ENCODE assay signal across 14 cellular contexts in the genomic region with DNA sequence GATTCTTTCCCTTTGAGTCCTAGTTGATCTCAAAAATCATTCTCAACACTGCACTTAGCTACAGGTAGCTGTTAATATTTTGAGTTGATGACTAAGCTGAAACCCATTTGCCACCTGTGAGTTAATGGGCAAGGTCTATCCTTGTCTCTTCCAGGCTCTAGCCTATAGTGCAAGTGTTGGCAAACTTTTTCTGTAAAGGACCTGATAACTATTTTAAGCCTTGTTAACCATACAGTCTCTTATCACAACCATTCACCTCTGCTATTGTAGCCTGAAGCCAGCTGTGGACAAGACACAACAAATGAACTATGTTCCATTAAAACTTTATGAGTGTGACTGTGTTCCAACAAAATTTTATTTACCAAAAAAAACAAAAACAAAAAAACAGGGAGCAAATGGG. TPM values are rescaled to one million over a fixed set of nuclear protein-coding genes. Genes with fewer than 3 reads are reported as not detected.
DNase-seq lines count a peak whose midpoint lies in the region; ATAC-seq, FAIRE-seq and TF ChIP-seq lines count a peak whose summit lies in the region.
"Had no signal": no experiment of that assay in that cellular context is flagged by ENCODE, and none has a peak within 500 bp of the region (broad histone marks: within the 10 kb centered on the region; RNA-seq: fewer than 3 reads in every experiment).

No MANE protein-coding gene starts in this region.

- no peak for ATAC-seq in activated CD4-positive, alpha-beta T cell treated with anti-CD3 and anti-CD28 coated beads for 36 hours
- peak; percentile 57; the same call in 1 of the 2 replicates for ATAC-seq in Panc1
- peak; percentile 71 to 90 (median 82) for ATAC-seq in heart left ventricle

- H3K4me1 Mint-ChIP-seq in activated CD4-positive, alpha-beta T cell treated with anti-CD3 and anti-CD28 coated beads for 36 hours, result peaks cover 76% of the 10 kb centered on the region

- peaks cover 15% of the 10 kb centered on the region for H3K9me3 Mint-ChIP-seq in activated CD4-positive, alpha-beta T cell treated with anti-CD3 and anti-CD28 coated beads for 36 hours (ENCODE audit: low read depth)
- H3K9me3 Mint-ChIP-seq: dendritic cell treated with granulocyte-macrophage colony-stimulating factor and Interleukin-4, amounts not matched to agents 40 ng/mL and 50 ng/mL, for 4 days had no signal

- POLR2A ChIA-PET in activated CD4-positive, alpha-beta T cell treated with anti-CD3 and anti-CD28 coated beads for 36 hours (lab: Charles Lee), result interaction anchor here (0.6 to 0.7 kb wide), 2 partner anchors 11 to 43 kb away, joined by 3 to 4 read pairs; no protein-coding TSS in a partner anchor
- POLR2A ChIA-PET in Panc1 (lab: Charles Lee), result interaction anchor here (0.6 kb wide), 1 partner anchor 11 kb away, joined by 4 read pairs; no protein-coding TSS in a partner anchor

- TF ChIP-seq CTCF in Panc1 (IDR thresholded peaks at IDR 0.05), result no peak
- no peak for TF ChIP-seq CTCF in heart left ventricle (IDR thresholded peaks at IDR 0.05)

- H3K27ac Mint-ChIP-seq in activated CD4-positive, alpha-beta T cell treated with anti-CD3 and anti-CD28 coated beads for 36 hours, result peak overlapping the region; percentile 78
- H3K27ac Mint-ChIP-seq: dendritic cell treated with granulocyte-macrophage colony-stimulating factor and Interleukin-4, amounts not matched to agents 40 ng/mL and 50 ng/mL, for 4 days had no signal

- no peaks in the 10 kb centered on the region for H3K27me3 Mint-ChIP-seq in activated CD4-positive, alpha-beta T cell treated with anti-CD3 and anti-CD28 coated beads for 36 hours
- H3K27me3 Mint-ChIP-seq: dendritic cell treated with granulocyte-macrophage colony-stimulating factor and Interleukin-4, amounts not matched to agents 40 ng/mL and 50 ng/mL, for 4 days had no signal

- intact Hi-C loops in activated CD4-positive, alpha-beta T cell treated with anti-CD3 and anti-CD28 coated beads for 36 hours (cut with DNase I, micrococcal nuclease), result no loop called here
- intact Hi-C loops in Panc1 (cut with micrococcal nuclease; ENCODE audit: unreplicated experiment), result no loop called here
- intact Hi-C loops in heart left ventricle (cut with DNase I), result no loop called here

- no peak for DNase-seq in activated CD4-positive, alpha-beta T cell treated with anti-CD3 and anti-CD28 coated beads for 36 hours
- no peak for DNase-seq in activated CD4-positive, alpha-beta T cell treated with anti-CD3 and anti-CD28 coated beads for 4 hours
- no peak for DNase-seq in Panc1 (ENCODE audit: low read depth, low spot score)
- DNase-seq in heart left ventricle, result no peak
- no peak for DNase-seq in NCI-H1930 (lab: John Stamatoyannopoulos, UW)
- DNase-seq in central memory CD4-positive, alpha-beta T cell, result no peak
- DNase-seq in HTR-8/SVneo (ENCODE audit: insufficient read length, low spot score), result no peak
- DNase-seq: activated CD4-positive, alpha-beta T cell treated with anti-CD3 and anti-CD28 coated beads, Interleukin-2, amount 50 U/mL, for 1 hour; NCI-H748 treated with DMSO at 0.1 percent for 48 hours had no signal

- H3K27ac ChIP-seq in Panc1 (ENCODE audit: low read length), result peak overlapping the region; percentile 55
- peak overlapping the region in 4 of 12 donors; percentile 10 to 28 (median 14) for H3K27ac ChIP-seq in heart left ventricle
- peak overlapping the region; percentile 6 for H3K27ac ChIP-seq in skeletal muscle tissue (ENCODE audit: low read depth, low read length)

- BruUV-seq in Panc1 (replicated peaks; lab: Mats Ljungman, UMichigan), result no TSS peak

- H3K36me3 Mint-ChIP-seq in activated CD4-positive, alpha-beta T cell treated with anti-CD3 and anti-CD28 coated beads for 36 hours (ENCODE audit: low read depth), result peaks cover 66% of the 10 kb centered on the region

- no peak overlapping the region for H3K4me3 ChIP-seq in Panc1 (ENCODE audit: low read depth in 2 of 2, low read length in 2 of 2)
- H3K4me3 ChIP-seq in heart left ventricle, result no peak overlapping the region
- no peak overlapping the region for H3K4me3 ChIP-seq in skeletal muscle tissue (ENCODE audit: low read length in 3 of 3)
- H3K4me3 ChIP-seq: HAP-1, skin epidermis had no signal

- TF ChIP-seq POLR2A in heart left ventricle (IDR thresholded peaks at IDR 0.05), result no peak

- no peak for FAIRE-seq in HTR-8/SVneo (lab: Jason Lieb, UNC)
- FAIRE-seq: keratinocyte had no signal

- no peak overlapping the region for H3K9ac ChIP-seq in skeletal muscle tissue (ENCODE audit: low read depth in 1 of 3, low read length in 3 of 3)

- in situ Hi-C loops in Panc1 (cut with HindIII; ENCODE audit: low pct_unique_long_range_greater_than_20kb, low sequenced_read_pairs), result no loop called here

- no peak overlapping the region for H3K4me3 Mint-ChIP-seq in activated CD4-positive, alpha-beta T cell treated with anti-CD3 and anti-CD28 coated beads for 36 hours
- H3K4me3 Mint-ChIP-seq: dendritic cell treated with granulocyte-macrophage colony-stimulating factor and Interleukin-4, amounts not matched to agents 40 ng/mL and 50 ng/mL, for 4 days had no signal

- no peaks in the 10 kb centered on the region for H3K27me3 ChIP-seq in Panc1 (ENCODE audit: control insufficient read depth, insufficient read depth, low read length)
- H3K27me3 ChIP-seq in heart left ventricle, result no peaks in the 10 kb centered on the region
- H3K27me3 ChIP-seq in skeletal muscle tissue (ENCODE audit: control insufficient read depth in 3 of 3, insufficient read depth in 3 of 3, low read length in 3 of 3), result no peaks in the 10 kb centered on the region

- H3K4me1 ChIP-seq in Panc1 (ENCODE audit: control insufficient read depth, insufficient read depth, low read length), result peaks cover 66% of the 10 kb centered on the region
- peaks cover 3 to 68% (median 50%) of the 10 kb centered on the region in 12 donors for H3K4me1 ChIP-seq in heart left ventricle
- H3K4me1 ChIP-seq in skeletal muscle tissue (ENCODE audit: control insufficient read depth in 3 of 3, insufficient read depth in 3 of 3, low read length in 3 of 3), result peaks cover 9 to 19% (median 11%) of the 10 kb centered on the region in 3 donors
- H3K4me1 ChIP-seq: HAP-1 had no signal

- CTCF ChIA-PET in activated CD4-positive, alpha-beta T cell treated with anti-CD3 and anti-CD28 coated beads for 36 hours (lab: Charles Lee), result interaction anchor here (0.6 to 1.3 kb wide), 2 partner anchors 24 to 40 kb away, joined by 3 to 5 read pairs; no protein-coding TSS in a partner anchor
- CTCF ChIA-PET in Panc1 (lab: Charles Lee), result no interaction called here

- peaks cover 4% of the 10 kb centered on the region; the same call in 1 of the 2 replicates for H3K36me3 ChIP-seq in Panc1 (ENCODE audit: control insufficient read depth, insufficient read depth, low read length)
- peaks cover 0 to 30% (median 4%) of the 10 kb centered on the region in 9 donors for H3K36me3 ChIP-seq in heart left ventricle
- peaks cover 0 to 5% (median 0%) of the 10 kb centered on the region in 3 donors for H3K36me3 ChIP-seq in skeletal muscle tissue (ENCODE audit: control insufficient read depth in 3 of 3, insufficient read depth in 3 of 3, low read length in 3 of 3)

- H3K9me3 ChIP-seq in Panc1 (ENCODE audit: control insufficient read depth, insufficient read depth, low read depth, low read length) (no peaks in the 10 kb centered on the region; the same call in 1 of the 2 replicates), heart left ventricle (peaks cover 0 to 14% (median 7%) of the 10 kb centered on the region in 12 donors), skeletal muscle tissue (ENCODE audit: control insufficient read depth in 3 of 3, low read length in 3 of 3) (peaks cover 0 to 4% (median 4%) of the 10 kb centered on the region in 3 donors)
- H3K9me3 ChIP-seq: HAP-1 had no signal

RNA-seq across cellular contexts. Expression of gene RAP1B, which starts 19.4 kb away (rescaled TPM):
- total RNA-seq in activated CD4-positive, alpha-beta T cell treated with anti-CD3 and anti-CD28 coated beads for 36 hours, result 100 to 1,000 TPM; 174 to 242 TPM
- 328 TPM for total RNA-seq in Panc1 (2021; ENCODE audit: unreplicated experiment)
- 340 TPM for polyA plus RNA-seq in Panc1 (2012; ENCODE audit: insufficient read length)
- 100 to 1,000 TPM in 1 of 9 donors, 10 to 100 TPM in 8; 39.2 to 113 (median 52.2) TPM for total RNA-seq in heart left ventricle
- 10 to 100 TPM; 25.3 to 84.5 TPM for polyA plus RNA-seq in heart left ventricle
- total RNA-seq in skeletal muscle tissue, result 50.1 TPM

RNA-seq across cellular contexts. Expression of gene NUP107, which starts 56.7 kb away (rescaled TPM):
- total RNA-seq in activated CD4-positive, alpha-beta T cell treated with anti-CD3 and anti-CD28 coated beads for 36 hours, result 100 to 1,000 TPM; 136 to 142 TPM
- total RNA-seq in Panc1 (2021; ENCODE audit: unreplicated experiment), result 82.3 TPM
- 35.6 TPM for polyA plus RNA-seq in Panc1 (2012; ENCODE audit: insufficient read length)
- 10 to 100 TPM; 12.8 to 27.0 (median 21.2) TPM for total RNA-seq in heart left ventricle
- 10 to 100 TPM; 10.4 to 17.3 TPM for polyA plus RNA-seq in heart left ventricle
- 42.8 TPM for total RNA-seq in skeletal muscle tissue
